12 cellular contexts compared by ENCODE assay signal in genomic region chr16:3029499-3030127, GRCh38. TPM values are rescaled to one million over a fixed set of nuclear protein-coding genes. Genes with fewer than 3 reads are reported as not detected.
DNase-seq lines count a peak whose midpoint lies in the region; ATAC-seq and TF ChIP-seq lines count a peak whose summit lies in the region.
"Had no signal": no experiment of that assay in that cellular context is flagged by ENCODE, and none has a peak within 500 bp of the region (broad histone marks: within the 10 kb centered on the region; RNA-seq: fewer than 3 reads in every experiment).

No MANE protein-coding gene starts in this region.

- H3K4me1 ChIP-seq in fibroblast of lung (ENCODE audit: control insufficient read depth, extremely low read depth, insufficient read depth, low read length), result no peaks in the 10 kb centered on the region

- peaks cover 14% of the 10 kb centered on the region for H3K36me3 Mint-ChIP-seq in activated CD4-positive, alpha-beta memory T cell treated with anti-CD3 and anti-CD28 coated beads, Interleukin-2, amount 10 ng/mL, durations not matched to agents 7 days and 5 days (ENCODE audit: low read depth)

- H3K4me3 Mint-ChIP-seq in activated CD4-positive, alpha-beta memory T cell treated with anti-CD3 and anti-CD28 coated beads, Interleukin-2, amount 10 ng/mL, durations not matched to agents 7 days and 5 days, result peak overlapping the region; percentile 69

- H3K27ac Mint-ChIP-seq in activated CD4-positive, alpha-beta memory T cell treated with anti-CD3 and anti-CD28 coated beads, Interleukin-2, amount 10 ng/mL, durations not matched to agents 7 days and 5 days, result peak overlapping the region; percentile 67

- no peak overlapping the region for H3K27ac ChIP-seq in fibroblast of lung (ENCODE audit: insufficient read depth, low read length)
- H3K27ac ChIP-seq: esophagus squamous epithelium, VCaP had no signal

- H3K27me3 Mint-ChIP-seq in activated CD4-positive, alpha-beta memory T cell treated with anti-CD3 and anti-CD28 coated beads, Interleukin-2, amount 10 ng/mL, durations not matched to agents 7 days and 5 days, result peaks cover 41% of the 10 kb centered on the region

- peaks cover 2% of the 10 kb centered on the region for H4K20me1 ChIP-seq in fibroblast of lung (ENCODE audit: control insufficient read depth, extremely low read depth, insufficient read depth, low read length)

- no peaks in the 10 kb centered on the region for H3K9me3 Mint-ChIP-seq in activated CD4-positive, alpha-beta memory T cell treated with anti-CD3 and anti-CD28 coated beads, Interleukin-2, amount 10 ng/mL, durations not matched to agents 7 days and 5 days

- no peak overlapping the region for H3K9ac ChIP-seq in fibroblast of lung (ENCODE audit: insufficient read depth, low read length)

- peak; percentile 43 to 55 for DNase-seq in activated CD4-positive, alpha-beta T cell treated with anti-CD3 and anti-CD28 coated beads for 4 hours
- no peak for DNase-seq in activated CD4-positive, alpha-beta T cell treated with anti-CD3 and anti-CD28 coated beads for 1 hour
- peak; percentile 75 for DNase-seq in activated CD4-positive, alpha-beta memory T cell treated with anti-CD3 and anti-CD28 coated beads, Interleukin-2, amount 10 ng/mL, durations not matched to agents 7 days and 5 days
- peak in 1 of 2 donors; percentile 36 for DNase-seq in fibroblast of lung (ENCODE audit: low read depth in 2 of 2)
- peak; percentile 38 for DNase-seq in stimulated activated naive CD4-positive, alpha-beta T cell treated with Interleukin-2 at 50 U/mL for 16 hours (lab: John Stamatoyannopoulos, UW)
- no peak for DNase-seq in GM10266 (ENCODE audit: extremely low spot score)
- DNase-seq in dedifferentiated amniotic fluid mesenchymal stem cell (ENCODE audit: extremely low spot score), result no peak
- DNase-seq: esophagus squamous epithelium, MG63 had no signal

- H3K9me3 ChIP-seq in fibroblast of lung (ENCODE audit: control insufficient read depth, insufficient read depth, low read depth, low read length), result no peaks in the 10 kb centered on the region
- H3K9me3 ChIP-seq: esophagus squamous epithelium, MG63 had no signal

- H3K36me3 ChIP-seq in fibroblast of lung (ENCODE audit: control insufficient read depth, insufficient read depth, low read length), result peaks cover 16% of the 10 kb centered on the region

- peak overlapping the region in 1 of 4 experiments; percentile 30 for H3K4me3 ChIP-seq in fibroblast of lung (replicated peaks in 1 of 4; ENCODE audit: control extremely low read depth in 1 of 4, insufficient read depth in 1 of 4, low read depth in 3 of 4, low read length in 4 of 4)
- H3K4me3 ChIP-seq: MG63 had no signal

- H3K79me2 ChIP-seq in fibroblast of lung (ENCODE audit: control insufficient read depth, insufficient read depth, low read length), result no peaks in the 10 kb centered on the region

- POLR2A ChIA-PET in activated CD4-positive, alpha-beta memory T cell treated with anti-CD3 and anti-CD28 coated beads, Interleukin-2, amount 10 ng/mL, durations not matched to agents 7 days and 5 days (lab: Charles Lee), result interaction anchor here (0.7 to 9.3 kb wide), 13 partner anchors 9 to 129 kb away, joined by 3 to 72 read pairs (median 11); partner anchors contain the start of genes IL32, MMP25, PKMYT1 and TNFRSF12A

- peaks cover 16% of the 10 kb centered on the region for H3K27me3 ChIP-seq in fibroblast of lung (ENCODE audit: control insufficient read depth, insufficient read depth, low read length)

- ATAC-seq in GM18517 (IDR thresholded peaks at IDR 0.05; ENCODE audit: unreplicated experiment), result no peak

- peaks cover 45% of the 10 kb centered on the region for H3K4me1 Mint-ChIP-seq in activated CD4-positive, alpha-beta memory T cell treated with anti-CD3 and anti-CD28 coated beads, Interleukin-2, amount 10 ng/mL, durations not matched to agents 7 days and 5 days

- H2AFZ ChIP-seq in fibroblast of lung (ENCODE audit: low read length), result no peak overlapping the region

- H3K4me2 ChIP-seq in fibroblast of lung (ENCODE audit: extremely low read depth, insufficient read depth, low read length), result peak overlapping the region; percentile 77

- no peak for TF ChIP-seq CTCF in fibroblast of lung (conservative IDR thresholded peaks at IDR 0.05 in 1 of 2, IDR thresholded peaks at IDR 0.05 in 1 of 2; ENCODE audit: low read depth in 1 of 2, low read length in 2 of 2)
- no peak for TF ChIP-seq CTCF in GM10266 (IDR thresholded peaks at IDR 0.05; ENCODE audit: control insufficient read depth, insufficient read depth, low read depth, missing control alignments)

- CTCF ChIA-PET in activated CD4-positive, alpha-beta memory T cell treated with anti-CD3 and anti-CD28 coated beads, Interleukin-2, amount 10 ng/mL, durations not matched to agents 7 days and 5 days (lab: Charles Lee), result interaction anchor here (1.0 to 10.4 kb wide), 11 partner anchors 9 to 119 kb away, joined by 3 to 209 read pairs (median 10); partner anchors contain the start of genes CLDN6, HCFC1R1, IL32 and THOC6

RNA-seq across cellular contexts. Expression of gene THOC6, which starts 5.8 kb away (rescaled TPM):
- 10 to 100 TPM; 42.4 TPM for total RNA-seq in activated CD4-positive, alpha-beta memory T cell treated with anti-CD3 and anti-CD28 coated beads, Interleukin-2, amount 10 ng/mL, durations not matched to agents 7 days and 5 days
- 25.4 and 26.6 TPM in 2 replicates for total RNA-seq in fibroblast of lung
- 17.6 and 19.7 TPM in 2 replicates for polyA plus RNA-seq in fibroblast of lung
- 23.8 and 28.3 TPM in 2 replicates for polyA plus RNA-seq in fibroblast of lung (2012)
- 35.4 and 45.0 TPM in 2 replicates for polyA minus RNA-seq in fibroblast of lung (ENCODE audit: low replicate concordance)

RNA-seq across cellular contexts. Expression of gene HCFC1R1, which starts 5.9 kb away (rescaled TPM):
- 10 to 100 TPM; 37.0 to 43.3 TPM for total RNA-seq in activated CD4-positive, alpha-beta memory T cell treated with anti-CD3 and anti-CD28 coated beads, Interleukin-2, amount 10 ng/mL, durations not matched to agents 7 days and 5 days
- total RNA-seq in fibroblast of lung, result 36.0 and 75.5 TPM in 2 replicates
- polyA plus RNA-seq in fibroblast of lung, result 44.9 and 58.0 TPM in 2 replicates
- 219 and 305 TPM in 2 replicates for polyA plus RNA-seq in fibroblast of lung (2012)
- 66.1 and 106 TPM in 2 replicates for polyA minus RNA-seq in fibroblast of lung (ENCODE audit: low replicate concordance)

RNA-seq across cellular contexts. Expression of gene BICDL2, which starts 7.1 kb away (rescaled TPM):
- 1 to 10 TPM; 1.4 to 1.9 TPM for total RNA-seq in activated CD4-positive, alpha-beta memory T cell treated with anti-CD3 and anti-CD28 coated beads, Interleukin-2, amount 10 ng/mL, durations not matched to agents 7 days and 5 days
- total RNA-seq in fibroblast of lung, result not detected in 2 replicates
- polyA plus RNA-seq in fibroblast of lung, result 0.05 TPM in 1 of 2 replicates, not detected in the other
- 0.06 and 0.12 TPM in 2 replicates for polyA plus RNA-seq in fibroblast of lung (2012)
- not detected in 2 replicates for polyA minus RNA-seq in fibroblast of lung (ENCODE audit: low replicate concordance)
- total RNA-seq: osteocyte had no signal

RNA-seq across cellular contexts. Expression of gene TNFRSF12A, which starts 9.4 kb away (rescaled TPM):
- 1 to 10 TPM; 6.1 to 7.5 TPM for total RNA-seq in activated CD4-positive, alpha-beta memory T cell treated with anti-CD3 and anti-CD28 coated beads, Interleukin-2, amount 10 ng/mL, durations not matched to agents 7 days and 5 days
- total RNA-seq in fibroblast of lung, result 159 and 196 TPM in 2 replicates
- polyA plus RNA-seq in fibroblast of lung, result 80.7 and 110 TPM in 2 replicates
- 155 and 264 TPM in 2 replicates for polyA plus RNA-seq in fibroblast of lung (2012)
- polyA minus RNA-seq in fibroblast of lung (ENCODE audit: low replicate concordance), result 49.2 and 66.2 TPM in 2 replicates

RNA-seq across cellular contexts. Expression of gene CLDN6, which starts 11.6 kb away (rescaled TPM):
- total RNA-seq in activated CD4-positive, alpha-beta memory T cell treated with anti-CD3 and anti-CD28 coated beads, Interleukin-2, amount 10 ng/mL, durations not matched to agents 7 days and 5 days, result not detected
- 0.26 TPM in 1 of 2 replicates, not detected in the other for total RNA-seq in fibroblast of lung
- 0.03 TPM in 1 of 2 replicates, not detected in the other for polyA plus RNA-seq in fibroblast of lung
- polyA plus RNA-seq in fibroblast of lung (2012), result 0.10 TPM in 1 of 2 replicates, not detected in the other
- not detected in 2 replicates for polyA minus RNA-seq in fibroblast of lung (ENCODE audit: low replicate concordance)
- total RNA-seq: esophagus squamous epithelium had no signal

Comparison
In these comparisons a context has a peak if more than half of its experiments do, and no peak if none do; other contexts are left out.
1. DNase-seq: peak in activated CD4-positive, alpha-beta T cell treated with anti-CD3 and anti-CD28 coated beads for 4 hours (2 of 2), activated CD4-positive, alpha-beta memory T cell treated with anti-CD3 and anti-CD28 coated beads, Interleukin-2, amount 10 ng/mL, durations not matched to agents 7 days and 5 days (single experiment) and stimulated activated naive CD4-positive, alpha-beta T cell treated with Interleukin-2 at 50 U/mL for 16 hours (single experiment); none in activated CD4-positive, alpha-beta T cell treated with anti-CD3 and anti-CD28 coated beads for 1 hour (single experiment), GM10266 (single experiment) and dedifferentiated amniotic fluid mesenchymal stem cell (single experiment).